In the genomic region with DNA sequence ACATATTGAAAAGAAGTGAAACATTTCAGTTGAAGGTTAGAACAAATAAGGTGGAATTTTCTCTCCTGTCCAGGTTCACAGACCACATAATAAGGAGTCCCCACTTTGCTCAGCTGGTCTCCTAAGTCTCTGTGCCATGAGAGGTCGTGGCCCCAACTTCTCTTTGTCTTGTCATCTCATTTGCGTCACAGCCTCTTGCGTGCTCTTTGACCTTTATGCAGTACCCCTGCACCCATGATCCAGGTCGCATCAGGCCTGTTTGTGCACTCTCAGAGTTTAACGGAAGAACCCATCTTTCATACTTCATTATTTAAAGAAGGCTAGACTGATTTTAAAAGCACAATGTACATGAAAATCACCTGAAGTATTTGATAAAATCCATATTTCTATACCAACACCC, we compare ENCODE assay signal across 8 cellular contexts.
"Had no signal": no experiment of that assay in that cellular context is flagged by ENCODE, and none has a peak within 500 bp of the region (broad histone marks: within the 10 kb centered on the region; RNA-seq: fewer than 3 reads in every experiment).

No MANE protein-coding gene starts in this region.

- H3K4me3 Mint-ChIP-seq: GM23338, H9, IgD-negative memory B cell had no signal

- H3K4me3 ChIP-seq: GM23338 had no signal

- DNase-seq: H9, HCEC 1CT, KBM-7 had no signal

- FAIRE-seq: H1, H54, HTR-8/SVneo had no signal

- H3K9me3 Mint-ChIP-seq: GM23338 had no signal

- ATAC-seq: GM23338 had no signal

- H3K36me3 Mint-ChIP-seq: IgD-negative memory B cell had no signal

- H3K27me3 Mint-ChIP-seq: IgD-negative memory B cell had no signal

- H3K27ac Mint-ChIP-seq: GM23338, H9, IgD-negative memory B cell had no signal

- H3K4me1 Mint-ChIP-seq: GM23338, IgD-negative memory B cell had no signal
